In genomic region chr12:26939953-26940352, GRCh38 we compare ENCODE assay signal across 9 cellular contexts. TPM values are rescaled to one million over a fixed set of nuclear protein-coding genes. Genes with fewer than 3 reads are reported as not detected.
A peak's percentile ranks its signal among the peaks of the same experiment; 100 is the strongest.
DNase-seq lines count a peak whose midpoint lies in the region; ATAC-seq, FAIRE-seq and TF ChIP-seq lines count a peak whose summit lies in the region.
"Had no signal": no experiment of that assay in that cellular context is flagged by ENCODE, and none has a peak within 500 bp of the region (broad histone marks: within the 10 kb centered on the region; RNA-seq: fewer than 3 reads in every experiment).

No MANE protein-coding gene starts in this region.

- peaks cover 5% of the 10 kb centered on the region for H3F3A ChIP-seq in neural cell (ENCODE audit: insufficient read depth, low read length, poor library complexity, severe bottlenecking)

- CTCF ChIA-PET in MCF 10A (lab: Yijun Ruan, JAX), result no interaction called here

- H3K4me1 Mint-ChIP-seq in CD14-positive monocyte (peaks cover 65% of the 10 kb centered on the region), MCF 10A (ENCODE audit: insufficient read depth, unreplicated experiment) (peaks cover 33% of the 10 kb centered on the region)

- no peak for DNase-seq in CD14-positive monocyte (ENCODE audit: low spot score)
- peak; percentile 51 for DNase-seq in Karpas-422
- no peak for DNase-seq in MCF 10A (ENCODE audit: unreplicated experiment)
- no peak for DNase-seq in pancreas
- DNase-seq in prostate gland (ENCODE audit: low spot score), result no peak
- DNase-seq in T1000 (lab: John Stamatoyannopoulos, UW), result no peak
- DNase-seq: NCI-H2081 treated with DMSO at 0.1 percent for 48 hours had no signal

- H3K27ac ChIP-seq in Karpas-422 (ENCODE audit: low read length) (peak overlapping the region; percentile 75), neural cell (ENCODE audit: low read length) (no peak overlapping the region), pancreas (no peak overlapping the region), prostate gland (no peak overlapping the region)

- no peak for FAIRE-seq in pancreas (lab: Jason Lieb, UNC)

- H3K36me3 ChIP-seq in Karpas-422 (ENCODE audit: insufficient read depth, low read length) (peaks cover 5% of the 10 kb centered on the region; the same call in 1 of the 2 replicates), neural cell (ENCODE audit: insufficient read depth, low read length) (no peaks in the 10 kb centered on the region), pancreas (no peaks in the 10 kb centered on the region), prostate gland (no peaks in the 10 kb centered on the region)

- WGBS in pancreas, 2 donors, result 12 to 22% methylated on average over 1 of the region's 1 CpG
- WGBS in prostate gland, result 43% methylated on average over 1 of the region's 1 CpG

- H3K9me3 ChIP-seq in Karpas-422 (ENCODE audit: low read length), result no peaks in the 10 kb centered on the region
- H3K9me3 ChIP-seq in neural cell (ENCODE audit: low read length), result no peaks in the 10 kb centered on the region
- H3K9me3 ChIP-seq in pancreas, result no peaks in the 10 kb centered on the region
- H3K9me3 ChIP-seq in prostate gland, result no peaks in the 10 kb centered on the region

- TF ChIP-seq CTCF in CD14-positive monocyte (IDR thresholded peaks at IDR 0.05) (no peak), MCF 10A (IDR thresholded peaks at IDR 0.05; ENCODE audit: unreplicated experiment) (no peak), neural cell (IDR thresholded peaks at IDR 0.05; ENCODE audit: poor library complexity, severe bottlenecking) (no peak), pancreas (IDR thresholded peaks at IDR 0.05) (no peak), prostate gland (IDR thresholded peaks at IDR 0.05) (no peak)

- BruUV-seq in MCF 10A (replicated peaks; lab: Mats Ljungman, UMichigan), result no TSS peak

- H3K4me1 ChIP-seq in Karpas-422 (ENCODE audit: low read length) (peaks cover 51% of the 10 kb centered on the region), pancreas (peaks cover 21 to 39% (median 34%) of the 10 kb centered on the region in 3 donors), prostate gland (replicated peaks) (no peaks in the 10 kb centered on the region)

- peak overlapping the region in 2 of 7 donors; percentile 25 to 37 for H3K27ac Mint-ChIP-seq in CD14-positive monocyte
- peak overlapping the region; percentile 97 for H3K27ac Mint-ChIP-seq in MCF 10A (ENCODE audit: low read depth, unreplicated experiment)

- TF ChIP-seq POLR2A in prostate gland (IDR thresholded peaks at IDR 0.05), result no peak

- H3K79me2 ChIP-seq in Karpas-422 (ENCODE audit: low read length) (peaks cover 96% of the 10 kb centered on the region), neural cell (replicated peaks; ENCODE audit: insufficient read depth, low read length) (peaks cover 82% of the 10 kb centered on the region)

- TF ChIP-seq EP300 in neural cell (conservative IDR thresholded peaks at IDR 0.05; ENCODE audit: poor library complexity, severe bottlenecking), result no peak

- peaks cover 17% of the 10 kb centered on the region; the same call in 1 of the 2 replicates for H4K20me1 ChIP-seq in Karpas-422 (ENCODE audit: insufficient read depth, low read depth, low read length)
- no peaks in the 10 kb centered on the region for H4K20me1 ChIP-seq in neural cell (ENCODE audit: insufficient read depth)

- H2AFZ ChIP-seq in Karpas-422 (ENCODE audit: low read length) (no peak overlapping the region), neural cell (ENCODE audit: low read depth, low read length) (no peak overlapping the region)

- H3K4me3 Mint-ChIP-seq in CD14-positive monocyte, result peak overlapping the region; percentile 96 to 98
- peak overlapping the region; percentile 91 for H3K4me3 Mint-ChIP-seq in MCF 10A (ENCODE audit: unreplicated experiment)

- TF ChIP-seq RAD21 in neural cell (conservative IDR thresholded peaks at IDR 0.05), result no peak

- POLR2A ChIA-PET in MCF 10A (lab: Yijun Ruan, JAX), result interaction anchor here (0.6 to 2.2 kb wide), 7 partner anchors 24 to 530 kb away, joined by 3 to 39 read pairs (median 6); partner anchors contain the start of genes MED21 and TM7SF3

- peak overlapping the region; percentile 93 for H3K9ac ChIP-seq in Karpas-422 (ENCODE audit: low read length)
- H3K9ac ChIP-seq in neural cell (ENCODE audit: low read length), result no peak overlapping the region

- H3K27me3 ChIP-seq in Karpas-422 (ENCODE audit: low read length) (no peaks in the 10 kb centered on the region), neural cell (ENCODE audit: insufficient read depth, low read depth, low read length) (no peaks in the 10 kb centered on the region), pancreas (no peaks in the 10 kb centered on the region), prostate gland (replicated peaks; ENCODE audit: insufficient read depth) (no peaks in the 10 kb centered on the region)

- intact Hi-C loops in CD14-positive monocyte (cut with micrococcal nuclease) (loop anchor here (2.0 to 5.0 kb wide), 4 partner anchors 13 to 108 kb away; partner anchors contain the start of genes TM7SF3 (in 2 of the 2) and ITPR2 (in 1 of the 2)), MCF 10A (cut with micrococcal nuclease) (loop anchor here (2.0 to 5.0 kb wide), 3 partner anchors 73 to 762 kb away; no protein-coding TSS in a partner anchor), pancreas (cut with DNase I) (loop anchor here in 2 of 3 donors (10.0 kb wide), 1 partner anchor 55 kb away; no protein-coding TSS in a partner anchor), prostate gland (cut with DNase I) (loop anchor here (2.0 to 5.0 kb wide), 2 partner anchors 75 to 307 kb away; partner anchors contain the start of gene TM7SF3)

- H3K9me3 Mint-ChIP-seq in CD14-positive monocyte (peaks cover 0 to 3% (median 0%) of the 10 kb centered on the region in 7 donors), MCF 10A (ENCODE audit: unreplicated experiment) (no peaks in the 10 kb centered on the region)

- H3K9me2 ChIP-seq in Karpas-422 (replicated peaks; ENCODE audit: insufficient read depth, low read length) (no peaks in the 10 kb centered on the region), neural cell (ENCODE audit: insufficient read depth, low read length) (no peaks in the 10 kb centered on the region)

- H3K36me3 Mint-ChIP-seq in CD14-positive monocyte (peaks cover under 1 to 5% of the 10 kb centered on the region in 2 donors), MCF 10A (ENCODE audit: insufficient read depth, unreplicated experiment) (no peaks in the 10 kb centered on the region)

- ATAC-seq in pancreas (no peak), HG03139 (IDR thresholded peaks at IDR 0.05; ENCODE audit: unreplicated experiment) (no peak)

- H3K4me3 ChIP-seq in Karpas-422 (ENCODE audit: low read length) (peak overlapping the region; percentile 85), neural cell (ENCODE audit: low read length) (peak overlapping the region; percentile 84), pancreas (peak overlapping the region in 2 of 4 donors; percentile 82 to 92), prostate gland (peak overlapping the region in 1 of 2 donors; percentile 90)

- H3K27me3 Mint-ChIP-seq in CD14-positive monocyte (ENCODE audit: low read depth in 3 of 3) (peaks cover 0 to 2% (median 0%) of the 10 kb centered on the region in 3 donors), MCF 10A (ENCODE audit: insufficient read depth, unreplicated experiment) (no peaks in the 10 kb centered on the region)

- peak overlapping the region; percentile 96 for H3K4me2 ChIP-seq in Karpas-422 (ENCODE audit: low read depth, low read length, poor library complexity, severe bottlenecking)
- peak overlapping the region; percentile 41 for H3K4me2 ChIP-seq in neural cell (ENCODE audit: low read length)

TF ChIP-seq in neural cell, 6 proteins besides CTCF, POLR2A, EP300 and RAD21 (continues in another document):
- TF ChIP-seq TAF1 (IDR thresholded peaks at IDR 0.05; ENCODE audit: low read depth), result no peak
- no peak for TF ChIP-seq SMC3 (conservative IDR thresholded peaks at IDR 0.05; ENCODE audit: poor library complexity)
- TF ChIP-seq, protein P1, sequence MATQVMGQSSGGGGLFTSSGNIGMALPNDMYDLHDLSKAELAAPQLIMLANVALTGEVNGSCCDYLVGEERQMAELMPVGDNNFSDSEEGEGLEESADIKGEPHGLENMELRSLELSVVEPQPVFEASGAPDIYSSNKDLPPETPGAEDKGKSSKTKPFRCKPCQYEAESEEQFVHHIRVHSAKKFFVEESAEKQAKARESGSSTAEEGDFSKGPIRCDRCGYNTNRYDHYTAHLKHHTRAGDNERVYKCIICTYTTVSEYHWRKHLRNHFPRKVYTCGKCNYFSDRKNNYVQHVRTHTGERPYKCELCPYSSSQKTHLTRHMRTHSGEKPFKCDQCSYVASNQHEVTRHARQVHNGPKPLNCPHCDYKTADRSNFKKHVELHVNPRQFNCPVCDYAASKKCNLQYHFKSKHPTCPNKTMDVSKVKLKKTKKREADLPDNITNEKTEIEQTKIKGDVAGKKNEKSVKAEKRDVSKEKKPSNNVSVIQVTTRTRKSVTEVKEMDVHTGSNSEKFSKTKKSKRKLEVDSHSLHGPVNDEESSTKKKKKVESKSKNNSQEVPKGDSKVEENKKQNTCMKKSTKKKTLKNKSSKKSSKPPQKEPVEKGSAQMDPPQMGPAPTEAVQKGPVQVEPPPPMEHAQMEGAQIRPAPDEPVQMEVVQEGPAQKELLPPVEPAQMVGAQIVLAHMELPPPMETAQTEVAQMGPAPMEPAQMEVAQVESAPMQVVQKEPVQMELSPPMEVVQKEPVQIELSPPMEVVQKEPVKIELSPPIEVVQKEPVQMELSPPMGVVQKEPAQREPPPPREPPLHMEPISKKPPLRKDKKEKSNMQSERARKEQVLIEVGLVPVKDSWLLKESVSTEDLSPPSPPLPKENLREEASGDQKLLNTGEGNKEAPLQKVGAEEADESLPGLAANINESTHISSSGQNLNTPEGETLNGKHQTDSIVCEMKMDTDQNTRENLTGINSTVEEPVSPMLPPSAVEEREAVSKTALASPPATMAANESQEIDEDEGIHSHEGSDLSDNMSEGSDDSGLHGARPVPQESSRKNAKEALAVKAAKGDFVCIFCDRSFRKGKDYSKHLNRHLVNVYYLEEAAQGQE (IDR thresholded peaks at IDR 0.05; ENCODE audit: borderline replicate concordance), result no peak
- TF ChIP-seq EZH2 (IDR thresholded peaks at IDR 0.05; ENCODE audit: borderline replicate concordance, insufficient read depth, low read length, poor library complexity, severe bottlenecking), result no peak

RNA-seq across cellular contexts. Expression of gene FGFR1OP2, which starts 1.7 kb away (rescaled TPM):
- polyA plus RNA-seq in CD14-positive monocyte, result 10 to 100 TPM; 66.4 to 68.9 TPM
- 48.2 and 70.1 TPM in 2 replicates for total RNA-seq in Karpas-422 (2014; rRNA removed; shearing (Covaris generic); ENCODE audit: low replicate concordance)
- total RNA-seq in MCF 10A (2022), result 40.6 and 44.6 TPM in 2 replicates
- polyA plus RNA-seq in neural cell, result 79.4 and 88.8 TPM in 2 replicates
- polyA minus RNA-seq in neural cell, result 63.6 and 66.0 TPM in 2 replicates
- 10 to 100 TPM in 5 of 6 donors, 1 to 10 TPM in 1; 9.3 to 23.3 (median 10.9) TPM for total RNA-seq in pancreas
- 10 to 100 TPM; 11.6 to 17.6 TPM for polyA plus RNA-seq in pancreas
- 10 to 100 TPM; 45.0 to 64.4 TPM for total RNA-seq in prostate gland

RNA-seq across cellular contexts. Expression of gene INTS13, which starts 2.2 kb away (rescaled TPM):
- polyA plus RNA-seq in CD14-positive monocyte (1 to 10 TPM; 7.5 to 8.0 TPM), neural cell (15.3 and 28.8 TPM in 2 replicates), pancreas (10 to 100 TPM; 10.9 to 13.8 TPM)
- 56.7 and 76.3 TPM in 2 replicates for total RNA-seq in Karpas-422 (2014; rRNA removed; shearing (Covaris generic); ENCODE audit: low replicate concordance)
- total RNA-seq in MCF 10A (2022) (64.8 and 67.8 TPM in 2 replicates), pancreas (10 to 100 TPM in 4 of 6 donors, 1 to 10 TPM in 2; 7.4 to 12.4 (median 11.0) TPM), prostate gland (10 to 100 TPM; 22.1 to 23.5 TPM)
- polyA minus RNA-seq in neural cell, result 27.2 and 30.9 TPM in 2 replicates
